In the genomic region with DNA sequence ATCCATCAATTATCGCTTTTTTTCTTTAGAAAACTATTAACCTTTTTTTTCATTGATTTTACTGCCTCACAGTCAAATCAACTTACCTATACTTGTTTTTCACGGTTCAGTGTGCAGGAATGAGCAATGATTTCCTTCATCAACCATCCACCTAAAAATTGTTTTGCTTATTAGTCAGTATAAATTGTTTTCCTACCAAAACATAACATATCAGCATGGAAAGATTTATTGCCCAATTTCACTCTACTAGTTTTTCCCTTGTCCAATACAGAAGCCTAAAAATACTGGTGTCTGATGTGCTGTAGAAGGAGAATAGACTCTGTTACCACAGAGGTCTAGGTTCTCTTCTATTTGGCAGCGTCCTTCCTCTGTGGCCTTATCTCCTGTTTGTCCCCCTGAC, we compare ENCODE assay signal across 23 cellular contexts.
"Had no signal": no experiment of that assay in that cellular context is flagged by ENCODE, and none has a peak within 500 bp of the region (broad histone marks: within the 10 kb centered on the region; RNA-seq: fewer than 3 reads in every experiment).

No MANE protein-coding gene starts in this region.

- DNase-seq: activated CD4-positive, alpha-beta memory T cell treated with anti-CD3 and anti-CD28 coated beads, Interleukin-2, amount 10 ng/mL, durations not matched to agents 7 days and 5 days; activated CD4-positive, alpha-beta T cell treated with anti-CD3 and anti-CD28 coated beads for 48 hours; activated CD4-positive, CD25-positive, alpha-beta regulatory T cell; activated CD8-positive, alpha-beta memory T cell treated with anti-CD3 and anti-CD28 coated beads, Interleukin-2, amount 10 ng/mL, durations not matched to agents 7 days and 5 days; activated naive CD4-positive, alpha-beta T cell treated with Interleukin-2 at 50 U/mL for 16 hours; activated naive CD8-positive, alpha-beta T cell treated with anti-CD3 and anti-CD28 coated beads, Interleukin-2, amount 10 ng/mL, durations not matched to agents 7 days and 5 days; amygdala; body of pancreas; caudate nucleus; endodermal cell; hypothalamus; islet precursor cell; left lung; midbrain; nephron progenitor cell; right cardiac atrium; stimulated activated naive CD8-positive, alpha-beta T cell treated with anti-CD3 and anti-CD28 coated beads, Interleukin-15, amount 100 ng/mL, for 72 hours; T1000; transverse colon had no signal

- H3K27me3 ChIP-seq: body of pancreas, left lung, suprapubic skin, transverse colon, vagina had no signal

- H3K4me1 ChIP-seq: body of pancreas, left lung, prostate gland, suprapubic skin, transverse colon, vagina had no signal

- ATAC-seq: activated CD8-positive, alpha-beta memory T cell treated with anti-CD3 and anti-CD28 coated beads, Interleukin-2, amount 10 ng/mL, durations not matched to agents 7 days and 5 days; body of pancreas; left lung; right cardiac atrium; stimulated activated naive CD8-positive, alpha-beta T cell treated with anti-CD3 and anti-CD28 coated beads, Interleukin-15, amount 100 ng/mL, for 72 hours had no signal

- H3K4me3 ChIP-seq: body of pancreas, left lung, prostate gland, skin epidermis, suprapubic skin, transverse colon, vagina had no signal

- H3K27ac ChIP-seq: body of pancreas, left lung, prostate gland, skin epidermis, suprapubic skin, transverse colon, vagina had no signal

- H3K36me3 ChIP-seq: left lung, prostate gland, suprapubic skin, transverse colon, vagina had no signal

- H3K9me3 ChIP-seq: body of pancreas, left lung, prostate gland, suprapubic skin, transverse colon, vagina had no signal
